Comparison of ENCODE assay signal across 16 cellular contexts in genomic region chr2:12251749-12252148, GRCh38.
DNase-seq lines count a peak whose midpoint lies in the region; ATAC-seq lines count a peak whose summit lies in the region.
"Had no signal": no experiment of that assay in that cellular context is flagged by ENCODE, and none has a peak within 500 bp of the region (broad histone marks: within the 10 kb centered on the region; RNA-seq: fewer than 3 reads in every experiment).

No MANE protein-coding gene starts in this region.

- DNase-seq in NCI-H2171 treated with DMSO at 0.1 percent for 48 hours (lab: John Stamatoyannopoulos, UW) (peak; percentile 29), NCI-H2171 (lab: John Stamatoyannopoulos, UW) (no peak), COLO829 (ENCODE audit: low spot score) (peak; percentile 40), OCI-M1 (lab: John Stamatoyannopoulos, UW) (peak; percentile 7), foreskin melanocyte (peak; percentile 32), RPMI8226 (no peak), NCI-H1436 (lab: John Stamatoyannopoulos, UW) (no peak)
- DNase-seq: 8988T; CD4-positive, alpha-beta memory T cell; DMS 273 treated with DMSO at 0.1 percent for 48 hours; DMS53; DND-41; EL; IMR-90 had no signal

- no peak for ATAC-seq in GM18511 (IDR thresholded peaks at IDR 0.05; ENCODE audit: unreplicated experiment)
- ATAC-seq: GM12878 had no signal

Comparison
In these comparisons a context has a peak if more than half of its experiments do, and no peak if none do; other contexts are left out.
1. DNase-seq: peak in NCI-H2171 treated with DMSO at 0.1 percent for 48 hours (single experiment), COLO829 (single experiment), OCI-M1 (single experiment) and foreskin melanocyte (single experiment); none in NCI-H2171 (single experiment), RPMI8226 (single experiment) and NCI-H1436 (single experiment).